Comparison of ENCODE assay signal across 1 cellular context in the genomic region with DNA sequence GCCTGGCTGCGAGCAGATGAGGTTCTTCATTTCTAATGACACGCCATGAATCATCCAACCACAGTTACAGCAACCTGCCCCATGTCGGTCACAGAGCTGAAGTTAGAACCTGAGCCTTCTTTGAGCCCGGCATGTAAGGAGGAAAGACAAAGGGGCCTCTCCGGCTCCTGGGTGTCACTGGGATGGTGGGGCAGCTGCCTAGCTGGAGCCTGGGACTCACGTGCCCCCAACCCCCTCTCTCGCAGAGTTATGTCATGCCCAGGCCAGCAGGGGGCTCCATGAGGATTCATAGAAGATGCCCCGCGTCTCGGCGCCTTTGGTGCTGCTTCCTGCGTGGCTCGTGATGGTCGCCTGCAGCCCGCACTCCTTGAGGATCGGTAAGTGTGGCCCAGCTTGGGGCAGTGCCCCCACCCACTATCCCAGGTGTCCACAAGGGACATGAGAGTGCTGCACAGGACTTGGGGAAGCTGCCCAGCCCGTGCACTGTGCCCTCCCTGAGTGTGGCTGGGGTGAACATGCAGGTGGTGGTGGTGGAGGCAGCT.
TF ChIP-seq lines count a peak whose summit lies in the region.

No MANE protein-coding gene starts in this region.

TF ChIP-seq in SK-N-SH, 30 proteins besides CTCF, POLR2A, EP300 and RAD21 (continued from another document):
- TF ChIP-seq, protein P1, sequence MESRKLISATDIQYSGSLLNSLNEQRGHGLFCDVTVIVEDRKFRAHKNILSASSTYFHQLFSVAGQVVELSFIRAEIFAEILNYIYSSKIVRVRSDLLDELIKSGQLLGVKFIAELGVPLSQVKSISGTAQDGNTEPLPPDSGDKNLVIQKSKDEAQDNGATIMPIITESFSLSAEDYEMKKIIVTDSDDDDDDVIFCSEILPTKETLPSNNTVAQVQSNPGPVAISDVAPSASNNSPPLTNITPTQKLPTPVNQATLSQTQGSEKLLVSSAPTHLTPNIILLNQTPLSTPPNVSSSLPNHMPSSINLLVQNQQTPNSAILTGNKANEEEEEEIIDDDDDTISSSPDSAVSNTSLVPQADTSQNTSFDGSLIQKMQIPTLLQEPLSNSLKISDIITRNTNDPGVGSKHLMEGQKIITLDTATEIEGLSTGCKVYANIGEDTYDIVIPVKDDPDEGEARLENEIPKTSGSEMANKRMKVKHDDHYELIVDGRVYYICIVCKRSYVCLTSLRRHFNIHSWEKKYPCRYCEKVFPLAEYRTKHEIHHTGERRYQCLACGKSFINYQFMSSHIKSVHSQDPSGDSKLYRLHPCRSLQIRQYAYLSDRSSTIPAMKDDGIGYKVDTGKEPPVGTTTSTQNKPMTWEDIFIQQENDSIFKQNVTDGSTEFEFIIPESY (IDR thresholded peaks at IDR 0.05; ENCODE audit: borderline replicate concordance, low read depth) = no peak
- TF ChIP-seq JUND (IDR thresholded peaks at IDR 0.05) (no peak), MXI1 (IDR thresholded peaks at IDR 0.05; ENCODE audit: low read depth, low read length) (no peak), RFX5 (IDR thresholded peaks at IDR 0.05; ENCODE audit: low read length) (no peak)
- TF ChIP-seq, protein P2, sequence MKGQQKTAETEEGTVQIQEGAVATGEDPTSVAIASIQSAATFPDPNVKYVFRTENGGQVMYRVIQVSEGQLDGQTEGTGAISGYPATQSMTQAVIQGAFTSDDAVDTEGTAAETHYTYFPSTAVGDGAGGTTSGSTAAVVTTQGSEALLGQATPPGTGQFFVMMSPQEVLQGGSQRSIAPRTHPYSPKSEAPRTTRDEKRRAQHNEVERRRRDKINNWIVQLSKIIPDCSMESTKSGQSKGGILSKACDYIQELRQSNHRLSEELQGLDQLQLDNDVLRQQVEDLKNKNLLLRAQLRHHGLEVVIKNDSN (IDR thresholded peaks at IDR 0.05; ENCODE audit: borderline replicate concordance, low read depth) = no peak
- TF ChIP-seq, protein P3, sequence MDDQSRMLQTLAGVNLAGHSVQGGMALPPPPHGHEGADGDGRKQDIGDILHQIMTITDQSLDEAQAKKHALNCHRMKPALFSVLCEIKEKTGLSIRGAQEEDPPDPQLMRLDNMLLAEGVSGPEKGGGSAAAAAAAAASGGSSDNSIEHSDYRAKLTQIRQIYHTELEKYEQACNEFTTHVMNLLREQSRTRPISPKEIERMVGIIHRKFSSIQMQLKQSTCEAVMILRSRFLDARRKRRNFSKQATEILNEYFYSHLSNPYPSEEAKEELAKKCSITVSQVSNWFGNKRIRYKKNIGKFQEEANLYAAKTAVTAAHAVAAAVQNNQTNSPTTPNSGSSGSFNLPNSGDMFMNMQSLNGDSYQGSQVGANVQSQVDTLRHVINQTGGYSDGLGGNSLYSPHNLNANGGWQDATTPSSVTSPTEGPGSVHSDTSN (IDR thresholded peaks at IDR 0.05) = no peak
